In genomic region chr1:229855999-229856650, GRCh38 we compare ENCODE assay signal across 8 cellular contexts.
A peak's percentile ranks its signal among the peaks of the same experiment; 100 is the strongest.
DNase-seq lines count a peak whose midpoint lies in the region; ATAC-seq, FAIRE-seq and TF ChIP-seq lines count a peak whose summit lies in the region.

No MANE protein-coding gene starts in this region.

- no peak overlapping the region for H3K9ac ChIP-seq in HepG2 (ENCODE audit: insufficient read depth, low read depth, low read length)

- no peaks in the 10 kb centered on the region for H3K79me2 ChIP-seq in HepG2 (ENCODE audit: insufficient read depth, low read length)

- H3K27me3 Mint-ChIP-seq in CD8-positive, alpha-beta memory T cell = peaks cover 0 to 10% of the 10 kb centered on the region in 2 donors

- H3K27me3 ChIP-seq in CD8-positive, alpha-beta memory T cell (ENCODE audit: insufficient read depth, low read length, poor library complexity, severe bottlenecking) = no peaks in the 10 kb centered on the region
- H3K27me3 ChIP-seq in SJSA1 (replicated peaks) (no peaks in the 10 kb centered on the region), HepG2 (ENCODE audit: control insufficient read depth in 1 of 2, insufficient read depth in 2 of 2, low read length in 2 of 2) (peaks cover 0 to 13% of the 10 kb centered on the region in 2 experiments; a peak in 1 of 5 replicates)

- H3K36me3 Mint-ChIP-seq in CD8-positive, alpha-beta memory T cell = no peaks in the 10 kb centered on the region

- H3K4me3 Mint-ChIP-seq in CD8-positive, alpha-beta memory T cell = peak overlapping the region; percentile 29 to 92 (median 80)

- no peak overlapping the region for H2AFZ ChIP-seq in HepG2 (ENCODE audit: low read length)

- H3K27ac ChIP-seq in CD8-positive, alpha-beta memory T cell (ENCODE audit: low read depth, low read length) = no peak overlapping the region
- H3K27ac ChIP-seq in SJSA1 (no peak overlapping the region), HepG2 (ENCODE audit: extremely low read length, insufficient read depth, low read length) (no peak overlapping the region)

- H3K9me3 ChIP-seq in CD8-positive, alpha-beta memory T cell (ENCODE audit: low read length) = no peaks in the 10 kb centered on the region
- no peaks in the 10 kb centered on the region for H3K9me3 ChIP-seq in SJSA1 (replicated peaks)
- H3K9me3 ChIP-seq in HepG2 (ENCODE audit: low read length) = no peaks in the 10 kb centered on the region

- no peaks in the 10 kb centered on the region for H3K9me3 Mint-ChIP-seq in CD8-positive, alpha-beta memory T cell

- H3K27ac Mint-ChIP-seq in CD8-positive, alpha-beta memory T cell = peak overlapping the region in 5 of 8 donors; percentile 19 to 92 (median 83)

- DNase-seq in CD8-positive, alpha-beta memory T cell = peak in 1 of 5 donors; percentile 13
- peak; percentile 83 for DNase-seq in GM19238 (ENCODE audit: insufficient read length, low spot score)
- no peak for DNase-seq in SJSA1 (ENCODE audit: low read depth in 1 of 2, low spot score in 2 of 2)
- no peak for DNase-seq in HepG2 (ENCODE audit: low spot score)
- DNase-seq in DMS 273 (lab: John Stamatoyannopoulos, UW; ENCODE audit: unreplicated experiment) = no peak
- DNase-seq in activated CD4-positive, CD25-positive, alpha-beta regulatory T cell treated with anti-CD3 and anti-CD28 coated beads, Interleukin-2, amount 50 U/mL, for 72 hours = no peak
- no peak for DNase-seq in DMS79 (lab: John Stamatoyannopoulos, UW)

- H3K4me2 ChIP-seq in HepG2 (ENCODE audit: low read depth, low read length) = peak overlapping the region; percentile 38

- POLR2A ChIA-PET in CD8-positive, alpha-beta memory T cell (lab: Charles Lee) = no interaction called here
- POLR2A ChIA-PET in HepG2 (lab: Yijun Ruan, JAX) = no interaction called here

- intact Hi-C loops in HepG2 (cut with micrococcal nuclease; ENCODE audit: unreplicated experiment) = no loop called here

- TF ChIP-seq POLR2A in HepG2 (IDR thresholded peaks at IDR 0.05; ENCODE audit: insufficient read depth in 1 of 2, low read depth in 2 of 2, low read length in 2 of 2) = no peak

- FAIRE-seq in HepG2 (lab: Jason Lieb, UNC) = no peak

- peak overlapping the region; percentile 43 for H3K4me3 ChIP-seq in CD8-positive, alpha-beta memory T cell (ENCODE audit: low read length)
- H3K4me3 ChIP-seq in SJSA1 = peak overlapping the region; percentile 7; the same call in 1 of the 2 replicates
- no peak overlapping the region for H3K4me3 ChIP-seq in HepG2 (replicated peaks in 1 of 3; ENCODE audit: insufficient read depth in 1 of 3, low read depth in 2 of 3, low read length in 3 of 3)

- peaks cover 2 to 10% (median 7%) of the 10 kb centered on the region in 3 donors for H3K4me1 Mint-ChIP-seq in CD8-positive, alpha-beta memory T cell

- WGBS in HepG2 (ENCODE audit: low lambda C conversion rate) = 1% methylated on average over 4 of the region's 7 CpGs

- no peak for TF ChIP-seq CTCF in HepG2 (CRISPR knock-in tag; IDR thresholded peaks at IDR 0.05)

- H3K4me1 ChIP-seq in CD8-positive, alpha-beta memory T cell (ENCODE audit: insufficient read depth, low read length) = no peaks in the 10 kb centered on the region
- H3K4me1 ChIP-seq in SJSA1 (replicated peaks) = no peaks in the 10 kb centered on the region
- no peaks in the 10 kb centered on the region for H3K4me1 ChIP-seq in HepG2 (ENCODE audit: insufficient read depth, low read length)

- CTCF ChIA-PET in CD8-positive, alpha-beta memory T cell (lab: Charles Lee) = no interaction called here
- CTCF ChIA-PET in HepG2 (lab: Yijun Ruan, JAX; ENCODE audit: low intra/inter-chr PET ratio, low total read pairs) = no interaction called here

- ATAC-seq in HG03097 (IDR thresholded peaks at IDR 0.05; ENCODE audit: low FRiP score, unreplicated experiment) = peak; percentile 96
- ATAC-seq in HepG2 = peak; percentile 65

- TF ChIP-seq RAD21 in HepG2 (CRISPR knock-in tag; IDR thresholded peaks at IDR 0.05) = no peak

- in situ Hi-C loops in HepG2 (cut with HindIII; ENCODE audit: extremely low pct_ligation_motif_present, low pct_unique_long_range_greater_than_20kb) = no loop called here

- BruUV-seq in HepG2 (replicated peaks; lab: Mats Ljungman, UMichigan) = no TSS peak

- TF ChIP-seq EP300 in HepG2 (IDR thresholded peaks at IDR 0.05; ENCODE audit: low read depth in 2 of 2, low read length in 2 of 2) (no peak), HepG2 (CRISPR knock-in tag; IDR thresholded peaks at IDR 0.05; ENCODE audit: borderline replicate concordance) (no peak)

- no peaks in the 10 kb centered on the region for H3K36me3 ChIP-seq in CD8-positive, alpha-beta memory T cell (ENCODE audit: insufficient read depth, low read length)
- no peaks in the 10 kb centered on the region for H3K36me3 ChIP-seq in SJSA1
- H3K36me3 ChIP-seq in HepG2 (replicated peaks in 1 of 2; ENCODE audit: control insufficient read depth in 1 of 2, insufficient read depth in 2 of 2, low read length in 2 of 2) = no peaks in the 10 kb centered on the region

- H4K20me1 ChIP-seq in HepG2 (ENCODE audit: insufficient read depth, low read length) = no peaks in the 10 kb centered on the region

TF ChIP-seq in HepG2, 621 proteins besides CTCF, POLR2A, EP300 and RAD21:
- TF ChIP-seq ZIK1 (CRISPR knock-in tag; IDR thresholded peaks at IDR 0.05; ENCODE audit: borderline replicate concordance, low read depth) = no peak
- TF ChIP-seq NFYB (CRISPR knock-in tag; IDR thresholded peaks at IDR 0.05) = no peak
- no peak for TF ChIP-seq ASH2L (IDR thresholded peaks at IDR 0.05; ENCODE audit: insufficient read length, low read depth, low read length)
- TF ChIP-seq CEBPZ (IDR thresholded peaks at IDR 0.05; ENCODE audit: low read length) = no peak
- TF ChIP-seq ZNF350 (CRISPR knock-in tag; IDR thresholded peaks at IDR 0.05; ENCODE audit: borderline replicate concordance, low read depth) = no peak

Comparison
In these comparisons a context has a peak if more than half of its experiments do, and no peak if none do; other contexts are left out.
1. H3K4me3 ChIP-seq: peak in CD8-positive, alpha-beta memory T cell (single experiment) and SJSA1 (single experiment); none in HepG2 (0 of 3).